Comparison of ENCODE assay signal across 34 cellular contexts in the genomic region with DNA sequence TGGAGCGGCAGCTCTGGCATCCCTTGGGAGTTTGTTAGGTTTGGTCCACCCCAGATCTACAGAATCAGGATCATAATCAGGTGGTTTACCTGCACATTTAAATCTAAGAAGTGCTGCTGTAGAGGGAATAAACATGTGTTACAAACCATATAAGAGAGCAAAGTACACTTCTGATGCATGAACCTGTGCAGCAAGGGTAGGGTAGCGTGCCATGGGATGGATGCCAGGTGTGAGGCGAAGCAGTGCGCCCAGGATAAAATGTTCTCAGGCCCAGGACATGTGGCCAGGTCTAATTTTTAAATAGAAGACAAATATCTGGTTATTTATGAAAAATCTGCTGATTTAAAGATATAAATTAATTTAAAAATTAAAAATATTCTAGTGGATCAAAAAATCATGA.
"Had no signal": no experiment of that assay in that cellular context is flagged by ENCODE, and none has a peak within 500 bp of the region (broad histone marks: within the 10 kb centered on the region; RNA-seq: fewer than 3 reads in every experiment).

No MANE protein-coding gene starts in this region.

- ATAC-seq: activated naive CD4-positive, alpha-beta T cell treated with anti-CD3 and anti-CD28 coated beads, Interleukin-2, amount 50 U/mL, for 72 hours; activated T-cell treated with anti-CD3 and anti-CD28 coated beads, Interleukin-2, amount 50 U/mL, for 4 hours; Panc1; SK-N-SH treated with all-trans-retinoic acid at 6 μM for 48 hours had no signal

- H3K9me3 Mint-ChIP-seq: activated B cell treated with CpG ODN at 0.5 μM for 24 hours; activated CD4-positive, alpha-beta memory T cell treated with anti-CD3 and anti-CD28 coated beads for 36 hours; activated naive CD4-positive, alpha-beta T cell treated with anti-CD3 and anti-CD28 coated beads for 36 hours; activated naive CD4-positive, alpha-beta T cell treated with anti-CD3 and anti-CD28 coated beads, Interleukin-2, amount 50 U/mL, for 72 hours; activated T-cell treated with anti-CD3 and anti-CD28 coated beads, Interleukin-2, amount 50 U/mL, for 4 hours; activated T-helper 1 cell treated with anti-CD3 and anti-CD28 coated beads, Interleukin-12 subunit alpha, Interleukin-12 subunit beta, Interleukin-2, Interleukin-4 antibody, amounts not matched to agents 30 ng/mL and 10 ng/mL and 1 ng/mL, durations not matched to agents 14 hours and 24 hours and 36 hours; brain had no signal

- DNase-seq: activated B cell treated with CpG ODN at 0.5 μM for 24 hours; activated CD4-positive, alpha-beta memory T cell treated with anti-CD3 and anti-CD28 coated beads for 36 hours; activated CD4-positive, alpha-beta T cell treated with anti-CD3 and anti-CD28 coated beads for 4 hours; activated CD4-positive, alpha-beta T cell treated with anti-CD3 and anti-CD28 coated beads, Interleukin-2, amount 50 U/mL, for 1 hour; activated CD4-positive, CD25-positive, alpha-beta regulatory T cell treated with anti-CD3 and anti-CD28 coated beads, Interleukin-2, amount 50 U/mL, for 72 hours; activated CD8-positive, alpha-beta memory T cell treated with anti-CD3 and anti-CD28 coated beads, Interleukin-2, amount 50 U/mL, for 4 hours; activated gamma-delta T cell treated with Interleukin-2 at 50 U/mL for 16 hours; activated naive CD4-positive, alpha-beta T cell treated with anti-CD3 and anti-CD28 coated beads for 36 hours; activated T-cell treated with anti-CD3 and anti-CD28 coated beads for 4 hours; activated T-cell treated with anti-CD3 and anti-CD28 coated beads, Interleukin-2, amount 50 U/mL, for 4 hours; adrenal gland; caudate nucleus; Karpas-422; KBM-7; NCI-H1048; NCI-H1105 treated with DMSO at 0.1 percent for 48 hours; NCI-H1436 treated with DMSO at 0.1 percent for 48 hours; NCI-H1694 treated with DMSO at 0.1 percent for 48 hours; NCI-H2029; NCI-H345; NCI-H524 treated with DMSO at 0.1 percent for 48 hours; RPMI8226; SHP77 treated with DMSO at 0.1 percent for 48 hours; T-helper 1 cell; T-helper 2 cell; T-helper 9 cell had no signal

- H3K36me3 ChIP-seq: adrenal gland, SJSA1 had no signal

- H3K4me3 Mint-ChIP-seq: activated B cell treated with CpG ODN at 0.5 μM for 24 hours; activated CD4-positive, alpha-beta memory T cell treated with anti-CD3 and anti-CD28 coated beads for 36 hours; activated naive CD4-positive, alpha-beta T cell treated with anti-CD3 and anti-CD28 coated beads for 36 hours; activated T-cell treated with anti-CD3 and anti-CD28 coated beads, Interleukin-2, amount 50 U/mL, for 4 hours; activated T-helper 1 cell treated with anti-CD3 and anti-CD28 coated beads, Interleukin-12 subunit alpha, Interleukin-12 subunit beta, Interleukin-2, Interleukin-4 antibody, amounts not matched to agents 30 ng/mL and 10 ng/mL and 1 ng/mL, durations not matched to agents 14 hours and 24 hours and 36 hours; brain had no signal

- H3K9me3 ChIP-seq: adrenal gland, SJSA1 had no signal

- H3K27ac Mint-ChIP-seq: activated B cell treated with CpG ODN at 0.5 μM for 24 hours; activated CD4-positive, alpha-beta memory T cell treated with anti-CD3 and anti-CD28 coated beads for 36 hours; activated naive CD4-positive, alpha-beta T cell treated with anti-CD3 and anti-CD28 coated beads for 36 hours; activated naive CD4-positive, alpha-beta T cell treated with anti-CD3 and anti-CD28 coated beads, Interleukin-2, amount 50 U/mL, for 72 hours; activated T-helper 1 cell treated with anti-CD3 and anti-CD28 coated beads, Interleukin-12 subunit alpha, Interleukin-12 subunit beta, Interleukin-2, Interleukin-4 antibody, amounts not matched to agents 30 ng/mL and 10 ng/mL and 1 ng/mL, durations not matched to agents 14 hours and 24 hours and 36 hours had no signal

- H3K27ac ChIP-seq: adrenal gland, SJSA1, VCaP had no signal

- H3K27me3 ChIP-seq: adrenal gland, SJSA1 had no signal

- H3K4me1 Mint-ChIP-seq: activated B cell treated with CpG ODN at 0.5 μM for 24 hours, brain had no signal

- H3K4me3 ChIP-seq: adrenal gland, SJSA1 had no signal

- FAIRE-seq: astrocyte had no signal

- H3K27me3 Mint-ChIP-seq: activated CD4-positive, alpha-beta memory T cell treated with anti-CD3 and anti-CD28 coated beads for 36 hours had no signal

- H3K4me1 ChIP-seq: adrenal gland, SJSA1 had no signal

- H3K36me3 Mint-ChIP-seq: activated CD4-positive, alpha-beta memory T cell treated with anti-CD3 and anti-CD28 coated beads for 36 hours; activated naive CD4-positive, alpha-beta T cell treated with anti-CD3 and anti-CD28 coated beads, Interleukin-2, amount 50 U/mL, for 72 hours; brain had no signal
